ENCODE assay signal across 17 cellular contexts in genomic region chr22:28939932-28940331, GRCh38.
"Had no signal": no experiment of that assay in that cellular context is flagged by ENCODE, and none has a peak within 500 bp of the region (broad histone marks: within the 10 kb centered on the region; RNA-seq: fewer than 3 reads in every experiment).

No MANE protein-coding gene starts in this region.

- H3K9me3 ChIP-seq: adrenal gland, colonic mucosa, pancreas, upper lobe of left lung had no signal

- FAIRE-seq: endothelial cell of umbilical vein, pancreas had no signal

- H3K4me3 Mint-ChIP-seq: T-cell had no signal

- H3K4me3 ChIP-seq: adrenal gland, colonic mucosa, pancreas, upper lobe of left lung had no signal

- DNase-seq: activated CD4-positive, alpha-beta T cell treated with anti-CD3 and anti-CD28 coated beads, Interleukin-2, amount 50 U/mL, for 4 hours; activated CD4-positive, CD25-positive, alpha-beta regulatory T cell treated with anti-CD3 and anti-CD28 coated beads, Interleukin-2, amount 50 U/mL, for 72 hours; activated naive CD4-positive, alpha-beta T cell treated with anti-CD3 and anti-CD28 coated beads, Interleukin-2, amount 50 U/mL, for 16 hours; activated T-cell treated with anti-CD3 and anti-CD28 coated beads, Interleukin-2, amount 50 U/mL, for 1 hour; adrenal gland; central memory CD4-positive, alpha-beta T cell; colonic mucosa; foreskin keratinocyte; glutamatergic neuron; pancreas; retina; stimulated activated CD4-positive, alpha-beta T cell treated with anti-CD3 and anti-CD28 coated beads, Interleukin-4, amount 100 ng/mL, for 24 hours; stimulated activated naive CD4-positive, alpha-beta T cell; T-cell; T-helper 9 cell; upper lobe of left lung had no signal

- H3K4me1 ChIP-seq: colonic mucosa, foreskin keratinocyte had no signal

- H3K36me3 Mint-ChIP-seq: T-cell had no signal

- H3K9me3 Mint-ChIP-seq: T-cell had no signal

- H3K36me3 ChIP-seq: adrenal gland, colonic mucosa, pancreas, upper lobe of left lung had no signal

- ATAC-seq: foreskin keratinocyte, pancreas, T-cell had no signal

- H3K27ac Mint-ChIP-seq: T-cell had no signal

- H3K27ac ChIP-seq: colonic mucosa, foreskin keratinocyte, pancreas, upper lobe of left lung had no signal

- H3K4me1 Mint-ChIP-seq: T-cell had no signal
